In genomic region chr16:17312100-17312732, GRCh38 we compare ENCODE assay signal across 12 cellular contexts.
DNase-seq lines count a peak whose midpoint lies in the region; ATAC-seq, FAIRE-seq and TF ChIP-seq lines count a peak whose summit lies in the region.
"Had no signal": no experiment of that assay in that cellular context is flagged by ENCODE, and none has a peak within 500 bp of the region (broad histone marks: within the 10 kb centered on the region; RNA-seq: fewer than 3 reads in every experiment).

No MANE protein-coding gene starts in this region.

- H3K9me3 ChIP-seq in small intestine (ENCODE audit: control insufficient read depth, low read depth): no peaks in the 10 kb centered on the region

- 36 to 68% (median 45%) methylated on average over 8 of the region's 8 CpGs for WGBS in small intestine, 3 donors

- no peak for FAIRE-seq in small intestine (lab: Jason Lieb, UNC)

- no peak overlapping the region for H3K4me3 ChIP-seq in small intestine (ENCODE audit: low read depth in 1 of 2, low read length in 2 of 2)

- DNase-seq in Daoy (ENCODE audit: low read depth): peak; percentile 80
- no peak for DNase-seq in immature natural killer cell
- DNase-seq in small intestine: peak; percentile 91
- no peak for DNase-seq in GM13977 (ENCODE audit: low spot score)
- DNase-seq: COR-L47; NCI-H2171; stimulated activated CD4-positive, alpha-beta T cell treated with anti-CD3 and anti-CD28 coated beads, Interleukin-12 subunit alpha, Interleukin-12 subunit beta, amount 100 ng/mL, for 4 hours had no signal

- 0 out of 3 replicates have a peak, but pooled peaks have one; percentile 7 for ATAC-seq in SK-N-SH treated with all-trans-retinoic acid at 6 μM for 48 hours
- ATAC-seq in GM18498 (IDR thresholded peaks at IDR 0.05; ENCODE audit: unreplicated experiment): no peak
- ATAC-seq in GM21381 (IDR thresholded peaks at IDR 0.05; ENCODE audit: unreplicated experiment): no peak
- ATAC-seq in GM18505 (IDR thresholded peaks at IDR 0.05; ENCODE audit: unreplicated experiment): no peak

- peaks cover 6 to 11% of the 10 kb centered on the region in 2 donors for H3K4me1 ChIP-seq in small intestine (ENCODE audit: control insufficient read depth in 2 of 2, insufficient read depth in 1 of 2, low read depth in 1 of 2, low read length in 1 of 2)

- peak overlapping the region in 5 of 6 donors; percentile 65 to 91 (median 82) for H3K27ac Mint-ChIP-seq in immature natural killer cell

- no peaks in the 10 kb centered on the region for H3K36me3 ChIP-seq in small intestine (ENCODE audit: control insufficient read depth in 2 of 2, insufficient read depth in 2 of 2, low read length in 2 of 2)

- H3K4me3 Mint-ChIP-seq in immature natural killer cell: peak overlapping the region in 3 of 5 donors; percentile 7 to 46 (median 33)
- H3K4me3 Mint-ChIP-seq: dendritic cell treated with granulocyte-macrophage colony-stimulating factor and Interleukin-4, amounts not matched to agents 40 ng/mL and 50 ng/mL, for 4 days had no signal

- no peaks in the 10 kb centered on the region for H3K27me3 ChIP-seq in small intestine (ENCODE audit: control insufficient read depth in 2 of 2, insufficient read depth in 2 of 2, low read length in 2 of 2)

- H3K9me3 Mint-ChIP-seq in immature natural killer cell: no peaks in the 10 kb centered on the region
- H3K9me3 Mint-ChIP-seq: dendritic cell treated with granulocyte-macrophage colony-stimulating factor and Interleukin-4, amounts not matched to agents 40 ng/mL and 50 ng/mL, for 4 days had no signal

- TF ChIP-seq CTCF in GM13977 (IDR thresholded peaks at IDR 0.05; ENCODE audit: extremely low read depth, insufficient read depth, missing control alignments): no peak

- peaks cover 0 to 4% (median 4%) of the 10 kb centered on the region in 3 donors for H3K36me3 Mint-ChIP-seq in immature natural killer cell

- no peak for TF ChIP-seq POLR2A in GM18505 (IDR thresholded peaks at IDR 0.05; ENCODE audit: borderline replicate concordance, extremely low read depth, insufficient read depth, insufficient read length)

- peak overlapping the region in 1 of 2 donors; percentile 79 for H3K27ac ChIP-seq in small intestine (ENCODE audit: low read depth in 1 of 2, low read length in 1 of 2)

- in situ Hi-C loops in GM13977 (cut with MboI; ENCODE audit: low pct_unique_long_range_greater_than_20kb, low sequenced_read_pairs, unreplicated experiment): no loop called here

- H3K4me1 Mint-ChIP-seq in immature natural killer cell: peaks cover 48 to 70% of the 10 kb centered on the region in 2 donors

- H3K27me3 Mint-ChIP-seq in immature natural killer cell (ENCODE audit: low read depth in 3 of 3): no peaks in the 10 kb centered on the region
- H3K27me3 Mint-ChIP-seq: dendritic cell treated with granulocyte-macrophage colony-stimulating factor and Interleukin-4, amounts not matched to agents 40 ng/mL and 50 ng/mL, for 4 days had no signal

TF ChIP-seq in SK-N-SH treated with all-trans-retinoic acid at 6 μM for 48 hours, 23 proteins besides CTCF, POLR2A, EP300 and RAD21:
- TF ChIP-seq POU6F1 (CRISPR knock-in tag; IDR thresholded peaks at IDR 0.05; ENCODE audit: borderline replicate concordance, low read depth) (no peak), PPARA (CRISPR knock-in tag; IDR thresholded peaks at IDR 0.05; ENCODE audit: borderline replicate concordance) (no peak), ZC3H10 (CRISPR knock-in tag; IDR thresholded peaks at IDR 0.05) (no peak), ZNF565 (CRISPR knock-in tag; conservative IDR thresholded peaks at IDR 0.05; ENCODE audit: low read depth) (no peak), GLIS3 (CRISPR knock-in tag; IDR thresholded peaks at IDR 0.05) (no peak), CREB5 (CRISPR knock-in tag; IDR thresholded peaks at IDR 0.05; ENCODE audit: low read depth) (no peak), SNAI2 (CRISPR knock-in tag; IDR thresholded peaks at IDR 0.05) (no peak), ZFP30 (CRISPR knock-in tag; IDR thresholded peaks at IDR 0.05) (no peak), CSDC2 (CRISPR knock-in tag; IDR thresholded peaks at IDR 0.05) (no peak), OSR1 (CRISPR knock-in tag; IDR thresholded peaks at IDR 0.05) (no peak), ZNF8 (CRISPR knock-in tag; IDR thresholded peaks at IDR 0.05) (no peak), ZNF70 (CRISPR knock-in tag; IDR thresholded peaks at IDR 0.05) (no peak), TOX (CRISPR knock-in tag; IDR thresholded peaks at IDR 0.05; ENCODE audit: borderline replicate concordance) (no peak), ARNTL (CRISPR knock-in tag; IDR thresholded peaks at IDR 0.05; ENCODE audit: borderline replicate concordance, low read depth) (no peak), TSHZ2 (CRISPR knock-in tag; IDR thresholded peaks at IDR 0.05) (no peak), ESRRG (CRISPR knock-in tag; IDR thresholded peaks at IDR 0.05) (no peak), ZFP3 (CRISPR knock-in tag; IDR thresholded peaks at IDR 0.05) (no peak), TCF4 (CRISPR knock-in tag; IDR thresholded peaks at IDR 0.05; ENCODE audit: borderline replicate concordance) (no peak)
- TF ChIP-seq, protein P1, sequence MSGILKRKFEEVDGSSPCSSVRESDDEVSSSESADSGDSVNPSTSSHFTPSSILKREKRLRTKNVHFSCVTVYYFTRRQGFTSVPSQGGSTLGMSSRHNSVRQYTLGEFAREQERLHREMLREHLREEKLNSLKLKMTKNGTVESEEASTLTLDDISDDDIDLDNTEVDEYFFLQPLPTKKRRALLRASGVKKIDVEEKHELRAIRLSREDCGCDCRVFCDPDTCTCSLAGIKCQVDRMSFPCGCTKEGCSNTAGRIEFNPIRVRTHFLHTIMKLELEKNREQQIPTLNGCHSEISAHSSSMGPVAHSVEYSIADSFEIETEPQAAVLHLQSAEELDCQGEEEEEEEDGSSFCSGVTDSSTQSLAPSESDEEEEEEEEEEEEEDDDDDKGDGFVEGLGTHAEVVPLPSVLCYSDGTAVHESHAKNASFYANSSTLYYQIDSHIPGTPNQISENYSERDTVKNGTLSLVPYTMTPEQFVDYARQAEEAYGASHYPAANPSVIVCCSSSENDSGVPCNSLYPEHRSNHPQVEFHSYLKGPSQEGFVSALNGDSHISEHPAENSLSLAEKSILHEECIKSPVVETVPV (CRISPR knock-in tag; IDR thresholded peaks at IDR 0.05): no peak

Comparison
In these comparisons a context has a peak if more than half of its experiments do, and no peak if none do; other contexts are left out.
1. DNase-seq: peak in Daoy (single experiment) and small intestine (single experiment); none in immature natural killer cell (0 of 3) and GM13977 (single experiment).